Comparison of ENCODE assay signal across 8 cellular contexts in the genomic region with DNA sequence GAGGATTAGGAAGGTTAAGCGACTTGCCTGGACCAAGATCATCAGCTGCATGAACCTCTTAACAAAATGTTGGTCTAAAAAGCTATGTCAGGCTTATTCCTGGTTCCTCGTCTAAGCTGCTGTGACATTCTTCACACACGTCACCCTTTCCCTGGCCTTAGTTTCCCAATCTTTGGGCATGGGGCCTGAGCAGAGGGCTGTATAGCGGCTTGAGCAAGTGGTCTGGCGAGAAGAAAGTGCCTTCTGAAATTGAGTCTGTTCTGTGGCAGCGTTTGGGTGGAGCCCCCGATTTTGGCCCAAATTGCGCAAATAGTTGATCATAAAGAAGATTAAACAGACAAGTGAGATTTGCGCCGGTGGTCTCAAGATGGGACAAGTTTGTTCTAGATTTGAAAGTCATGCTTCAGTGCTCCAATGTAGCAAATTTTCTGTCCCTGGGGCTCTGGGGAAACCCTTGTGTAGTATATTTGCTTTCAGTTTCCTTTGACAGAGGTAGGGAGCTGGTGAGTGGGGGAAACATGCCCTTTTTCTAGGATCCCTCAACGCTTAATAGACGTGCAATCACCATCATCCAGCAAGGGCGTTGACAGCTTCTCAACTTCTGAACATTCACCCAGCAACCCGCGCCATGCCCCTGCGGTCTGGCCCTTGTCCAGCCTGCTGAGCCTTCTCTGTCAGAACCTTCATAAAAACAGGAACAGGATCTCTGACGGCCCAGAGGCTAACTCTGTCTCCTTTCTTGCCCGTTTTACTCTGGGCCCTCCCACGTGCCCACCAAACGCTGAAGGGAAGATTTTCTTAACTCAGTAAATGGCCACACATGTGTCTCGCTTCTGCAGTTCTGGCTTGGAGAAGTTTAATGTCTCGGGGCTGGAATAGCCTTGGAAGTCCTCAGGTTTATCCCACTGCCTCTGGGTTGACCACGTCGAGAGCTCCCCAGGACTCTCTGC. TPM values are rescaled to one million over a fixed set of nuclear protein-coding genes. Genes with fewer than 3 reads are reported as not detected.
A peak's percentile ranks its signal among the peaks of the same experiment; 100 is the strongest.
DNase-seq lines count a peak whose midpoint lies in the region; ATAC-seq and TF ChIP-seq lines count a peak whose summit lies in the region.

No MANE protein-coding gene starts in this region.

- intact Hi-C loops in left cardiac atrium (cut with DNase I) = no loop called here

- no peaks in the 10 kb centered on the region for H3K9me3 Mint-ChIP-seq in stimulated activated naive B cell treated with anti-CD40 and anti-IgM and Interleukin-4, amounts not matched to agents 10 μg/mL and 1 μg/mL and 100 μg/mL, for 72 hours

- H3K4me1 Mint-ChIP-seq in stimulated activated naive B cell treated with anti-CD40 and anti-IgM and Interleukin-4, amounts not matched to agents 10 μg/mL and 1 μg/mL and 100 μg/mL, for 72 hours = peaks cover 39 to 55% of the 10 kb centered on the region in 2 donors

- peak overlapping the region; percentile 75 to 79 for H3K4me3 Mint-ChIP-seq in stimulated activated naive B cell treated with anti-CD40 and anti-IgM and Interleukin-4, amounts not matched to agents 10 μg/mL and 1 μg/mL and 100 μg/mL, for 72 hours

- no peaks in the 10 kb centered on the region for H3K27me3 Mint-ChIP-seq in stimulated activated naive B cell treated with anti-CD40 and anti-IgM and Interleukin-4, amounts not matched to agents 10 μg/mL and 1 μg/mL and 100 μg/mL, for 72 hours

- H3K36me3 Mint-ChIP-seq in stimulated activated naive B cell treated with anti-CD40 and anti-IgM and Interleukin-4, amounts not matched to agents 10 μg/mL and 1 μg/mL and 100 μg/mL, for 72 hours = no peaks in the 10 kb centered on the region

- peak; percentile 79 for DNase-seq in Ammon's horn (ENCODE audit: low spot score)
- peak; percentile 55 for DNase-seq in activated CD4-positive, alpha-beta T cell treated with anti-CD3 and anti-CD28 coated beads for 48 hours
- DNase-seq in left cardiac atrium = peak; percentile 71
- DNase-seq in stimulated activated naive B cell treated with anti-CD40 and anti-IgM and Interleukin-4, amounts not matched to agents 10 μg/mL and 1 μg/mL and 100 μg/mL, for 72 hours = peak; percentile 87
- DNase-seq in NK-92 (lab: John Stamatoyannopoulos, UW; ENCODE audit: unreplicated experiment) = no peak
- no peak for DNase-seq in DMS153 treated with DMSO at 0.1 percent for 48 hours (lab: John Stamatoyannopoulos, UW; ENCODE audit: unreplicated experiment)

- TF ChIP-seq POLR2A in GM19193 (IDR thresholded peaks at IDR 0.05; ENCODE audit: extremely low read depth, insufficient read depth, insufficient read length) = peak; percentile 55

- H3K27ac Mint-ChIP-seq in stimulated activated naive B cell treated with anti-CD40 and anti-IgM and Interleukin-4, amounts not matched to agents 10 μg/mL and 1 μg/mL and 100 μg/mL, for 72 hours = peak overlapping the region; percentile 97

- ATAC-seq in HG03159 (IDR thresholded peaks at IDR 0.05; ENCODE audit: unreplicated experiment) = peak; percentile 70
- ATAC-seq in left cardiac atrium = peak; percentile 80 to 93
- peak; percentile 90 to 91 for ATAC-seq in stimulated activated naive B cell treated with anti-CD40 and anti-IgM and Interleukin-4, amounts not matched to agents 10 μg/mL and 1 μg/mL and 100 μg/mL, for 72 hours (replicated peaks)

RNA-seq across cellular contexts. Expression of a gene that starts 58.4 kb away (rescaled TPM):
- total RNA-seq in left cardiac atrium = 100 to 1,000 TPM; 170 to 202 TPM

Comparison
In these comparisons a context has a peak if more than half of its experiments do, and no peak if none do; other contexts are left out.
1. DNase-seq: peak in Ammon's horn (single experiment), activated CD4-positive, alpha-beta T cell treated with anti-CD3 and anti-CD28 coated beads for 48 hours (single experiment), left cardiac atrium (single experiment) and stimulated activated naive B cell treated with anti-CD40 and anti-IgM and Interleukin-4, amounts not matched to agents 10 μg/mL and 1 μg/mL and 100 μg/mL, for 72 hours (single experiment); none in NK-92 (single experiment) and DMS153 treated with DMSO at 0.1 percent for 48 hours (single experiment).
2. Peak in every context shown above with its lines, with median percentiles within 50 percentile points of each other: ATAC-seq.